Comparison of ENCODE assay signal across 8 cellular contexts in the genomic region with DNA sequence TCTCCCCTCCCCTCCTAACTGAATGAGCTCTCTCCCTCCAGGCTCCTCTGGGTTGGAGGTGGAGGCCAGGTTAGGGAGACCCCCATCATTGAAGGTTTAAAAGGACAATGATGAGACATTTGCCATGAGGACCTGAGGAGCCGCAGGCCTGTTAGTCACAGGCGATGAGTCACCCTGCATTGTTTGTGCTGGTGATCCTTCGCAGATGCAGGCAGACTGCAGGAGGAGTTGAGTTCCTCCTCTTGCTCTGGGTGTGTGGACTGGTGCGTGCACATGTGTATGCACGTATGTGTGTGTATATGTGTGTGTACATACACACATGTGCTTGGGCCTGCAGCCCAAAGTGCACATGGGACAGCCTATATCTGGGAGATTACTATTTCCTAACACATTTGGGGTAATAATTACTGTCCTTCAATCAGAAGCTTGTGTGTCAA. TPM values are rescaled to one million over a fixed set of nuclear protein-coding genes. Genes with fewer than 3 reads are reported as not detected.
DNase-seq lines count a peak whose midpoint lies in the region; ATAC-seq, FAIRE-seq and TF ChIP-seq lines count a peak whose summit lies in the region.
"Had no signal": no experiment of that assay in that cellular context is flagged by ENCODE, and none has a peak within 500 bp of the region (broad histone marks: within the 10 kb centered on the region; RNA-seq: fewer than 3 reads in every experiment).

No MANE protein-coding gene starts in this region.

- no TSS peak for BruUV-seq in endothelial cell of umbilical vein (replicated peaks; lab: Mats Ljungman, UMichigan)

- H3K36me3 ChIP-seq in HEK293 (ENCODE audit: control insufficient read depth in 2 of 2, insufficient read depth in 1 of 2, low read length in 2 of 2) = no peaks in the 10 kb centered on the region
- no peaks in the 10 kb centered on the region for H3K36me3 ChIP-seq in RWPE2 (ENCODE audit: low read depth)
- H3K36me3 ChIP-seq in endothelial cell of umbilical vein (ENCODE audit: control insufficient read depth in 2 of 2, extremely low read depth in 1 of 2, insufficient read depth in 2 of 2, low read length in 2 of 2) = no peaks in the 10 kb centered on the region
- no peaks in the 10 kb centered on the region for H3K36me3 ChIP-seq in naive thymus-derived CD4-positive, alpha-beta T cell (ENCODE audit: control insufficient read depth in 2 of 3, insufficient read depth in 3 of 3, low read length in 3 of 3)

- TF ChIP-seq POLR2A in endothelial cell of umbilical vein (IDR thresholded peaks at IDR 0.05; ENCODE audit: low read depth, low read length) = no peak

- no peaks in the 10 kb centered on the region for H3K9me1 ChIP-seq in endothelial cell of umbilical vein (replicated peaks; ENCODE audit: control insufficient read depth, extremely low read depth, insufficient read depth, low read length)

- no peak overlapping the region for H3K4me2 ChIP-seq in endothelial cell of umbilical vein (ENCODE audit: insufficient read depth, low read length)

- H3K9me3 Mint-ChIP-seq in naive thymus-derived CD4-positive, alpha-beta T cell = no peaks in the 10 kb centered on the region

- CTCF ChIA-PET in HEK293 (lab: Yijun Ruan, JAX) (interaction anchor here (1.0 to 1.8 kb wide), 5 partner anchors 51 to 216 kb away, joined by 3 to 11 read pairs (median 4); no protein-coding TSS in a partner anchor), endothelial cell of umbilical vein (lab: Charles Lee) (interaction anchor here (0.7 to 2.0 kb wide), 12 partner anchors 16 to 461 kb away, joined by 3 to 6 read pairs (median 4); no protein-coding TSS in a partner anchor)
- CTCF ChIA-PET in naive thymus-derived CD4-positive, alpha-beta T cell (lab: Charles Lee) = no interaction called here

- H3K27ac ChIP-seq in HEK293 (ENCODE audit: extremely low read depth, low read depth, low read length) = no peak overlapping the region
- H3K27ac ChIP-seq in RWPE2 (ENCODE audit: poor library complexity, severe bottlenecking) = peak overlapping the region; percentile 58
- peak overlapping the region; percentile 44 for H3K27ac ChIP-seq in endothelial cell of umbilical vein (ENCODE audit: insufficient read depth, low read depth, low read length)
- no peak overlapping the region for H3K27ac ChIP-seq in naive thymus-derived CD4-positive, alpha-beta T cell (ENCODE audit: low read depth, low read length)
- H3K27ac ChIP-seq: SK-N-MC had no signal

- TF ChIP-seq CTCF in HEK293 (tag by site-specific recombination; IDR thresholded peaks at IDR 0.05) = no peak
- no peak for TF ChIP-seq CTCF in RWPE2 (IDR thresholded peaks at IDR 0.05; ENCODE audit: poor library complexity, severe bottlenecking)
- no peak for TF ChIP-seq CTCF in endothelial cell of umbilical vein (IDR thresholded peaks at IDR 0.05; ENCODE audit: extremely low read depth in 1 of 2, insufficient read depth in 1 of 2, low read depth in 1 of 2, low read length in 2 of 2)

- H3K79me2 ChIP-seq in endothelial cell of umbilical vein (ENCODE audit: control insufficient read depth, insufficient read depth, low read length) = no peaks in the 10 kb centered on the region

- peak; percentile 90 for DNase-seq in RWPE2 (ENCODE audit: low spot score)
- DNase-seq in endothelial cell of umbilical vein (ENCODE audit: low read depth, low spot score) = peak; percentile 94
- peak in 1 of 9 donors; percentile 36 for DNase-seq in naive thymus-derived CD4-positive, alpha-beta T cell
- DNase-seq in urothelium cell line (ENCODE audit: low spot score) = peak; percentile 96
- DNase-seq in RPMI8226 = no peak
- no peak for DNase-seq in NCI-H345 treated with DMSO at 0.1 percent for 48 hours (lab: John Stamatoyannopoulos, UW; ENCODE audit: unreplicated experiment)

- FAIRE-seq in endothelial cell of umbilical vein (lab: Jason Lieb, UNC) (peak; percentile 95), urothelium cell line (lab: Jason Lieb, UNC) (peak; percentile 52)

- H3K4me1 ChIP-seq in HEK293 (ENCODE audit: control insufficient read depth, insufficient read depth, low read length) = peaks cover 10% of the 10 kb centered on the region
- H3K4me1 ChIP-seq in RWPE2 (ENCODE audit: insufficient read depth, poor library complexity, severe bottlenecking) = peaks cover 12% of the 10 kb centered on the region
- peaks cover 18% of the 10 kb centered on the region for H3K4me1 ChIP-seq in endothelial cell of umbilical vein (ENCODE audit: control insufficient read depth, extremely low read depth, insufficient read depth, low read length)
- no peaks in the 10 kb centered on the region for H3K4me1 ChIP-seq in naive thymus-derived CD4-positive, alpha-beta T cell (ENCODE audit: control insufficient read depth in 2 of 2, insufficient read depth in 2 of 2, low read length in 2 of 2)

- no peaks in the 10 kb centered on the region for H3K36me3 Mint-ChIP-seq in naive thymus-derived CD4-positive, alpha-beta T cell

- no peaks in the 10 kb centered on the region for H3K27me3 ChIP-seq in RWPE2 (ENCODE audit: insufficient read depth, poor library complexity, severe bottlenecking)
- H3K27me3 ChIP-seq in endothelial cell of umbilical vein (ENCODE audit: control insufficient read depth in 2 of 2, insufficient read depth in 2 of 2, low read length in 2 of 2) = no peaks in the 10 kb centered on the region
- no peaks in the 10 kb centered on the region for H3K27me3 ChIP-seq in naive thymus-derived CD4-positive, alpha-beta T cell (ENCODE audit: control insufficient read depth in 2 of 2, insufficient read depth in 2 of 2, low read length in 2 of 2)

- POLR2A ChIA-PET in HEK293 (lab: Yijun Ruan, JAX) (interaction anchor here (0.6 to 1.0 kb wide), 2 partner anchors 75 to 294 kb away, joined by 3 read pairs; no protein-coding TSS in a partner anchor), endothelial cell of umbilical vein (lab: Charles Lee) (no interaction called here)
- POLR2A ChIA-PET in naive thymus-derived CD4-positive, alpha-beta T cell (lab: Charles Lee) = no interaction called here

- H3K9ac ChIP-seq in endothelial cell of umbilical vein (replicated peaks; ENCODE audit: extremely low read depth, insufficient read depth, low read length) = no peak overlapping the region

- H4K20me1 ChIP-seq in endothelial cell of umbilical vein (replicated peaks; ENCODE audit: control insufficient read depth, extremely low read depth, insufficient read depth, low read length) = no peaks in the 10 kb centered on the region

- H3K27ac Mint-ChIP-seq in naive thymus-derived CD4-positive, alpha-beta T cell = no peak overlapping the region

- H3K4me3 ChIP-seq in HEK293 (ENCODE audit: low read depth, low read length) (no peak overlapping the region), RWPE2 (ENCODE audit: severe bottlenecking) (no peak overlapping the region), endothelial cell of umbilical vein (replicated peaks in 1 of 3; ENCODE audit: insufficient read depth in 1 of 3, low read depth in 1 of 3, low read length in 3 of 3) (no peak overlapping the region)
- no peak overlapping the region for H3K4me3 ChIP-seq in naive thymus-derived CD4-positive, alpha-beta T cell (ENCODE audit: low read length)
- H3K4me3 ChIP-seq: SK-N-MC had no signal

- dilution Hi-C loops in endothelial cell of umbilical vein (cut with MboI; ENCODE audit: extremely low pct_ligation_motif_present, low sequenced_read_pairs) = no loop called here

- peaks cover 0 to 11% (median 0%) of the 10 kb centered on the region in 5 donors for H3K27me3 Mint-ChIP-seq in naive thymus-derived CD4-positive, alpha-beta T cell

- intact Hi-C loops in endothelial cell of umbilical vein (cut with micrococcal nuclease) = loop anchor here (2.0 to 10.0 kb wide), 3 partner anchors 19 to 879 kb away; no protein-coding TSS in a partner anchor
- intact Hi-C loops in naive thymus-derived CD4-positive, alpha-beta T cell (cut with micrococcal nuclease) = no loop called here

- H2AFZ ChIP-seq in endothelial cell of umbilical vein (ENCODE audit: low read depth, low read length) = peak overlapping the region; percentile 11

- no peak overlapping the region for H3K4me3 Mint-ChIP-seq in naive thymus-derived CD4-positive, alpha-beta T cell

- no peaks in the 10 kb centered on the region for H3K4me1 Mint-ChIP-seq in naive thymus-derived CD4-positive, alpha-beta T cell

- H3K9me3 ChIP-seq in HEK293 (ENCODE audit: control insufficient read depth, insufficient read depth, low read depth, low read length) = no peaks in the 10 kb centered on the region
- H3K9me3 ChIP-seq in RWPE2 (ENCODE audit: severe bottlenecking) = no peaks in the 10 kb centered on the region
- H3K9me3 ChIP-seq in endothelial cell of umbilical vein (replicated peaks; ENCODE audit: control insufficient read depth, insufficient read depth, low read length) = no peaks in the 10 kb centered on the region
- no peaks in the 10 kb centered on the region for H3K9me3 ChIP-seq in naive thymus-derived CD4-positive, alpha-beta T cell (ENCODE audit: control insufficient read depth in 2 of 3, low read length in 3 of 3)

- ATAC-seq in RWPE2 (ENCODE audit: low read depth) = peak; percentile 95
- ATAC-seq in naive thymus-derived CD4-positive, alpha-beta T cell = peak; percentile 58

TF ChIP-seq in HEK293, 187 proteins besides CTCF, POLR2A, EP300 and RAD21 (continues in another document):
- peak; percentile 67; the same call in 1 of the 2 replicates for TF ChIP-seq ZNF600 (tag by site-specific recombination; IDR thresholded peaks at IDR 0.05)

TF ChIP-seq in endothelial cell of umbilical vein, 7 proteins besides CTCF, POLR2A, EP300 and RAD21 (continues in another document):
- TF ChIP-seq JUN (IDR thresholded peaks at IDR 0.05; ENCODE audit: borderline replicate concordance, insufficient read depth, insufficient read length, low read depth) (peak; percentile 99), MYC (IDR thresholded peaks at IDR 0.05; ENCODE audit: low read depth, low read length) (peak; percentile 37), EZH2 (IDR thresholded peaks at IDR 0.05; ENCODE audit: borderline replicate concordance, low read depth, low read length, severe bottlenecking) (no peak), POLR2AphosphoS5 (IDR thresholded peaks at IDR 0.05; ENCODE audit: insufficient read depth, low read depth, low read length) (peak; percentile 68)
- TF ChIP-seq, protein P1, sequence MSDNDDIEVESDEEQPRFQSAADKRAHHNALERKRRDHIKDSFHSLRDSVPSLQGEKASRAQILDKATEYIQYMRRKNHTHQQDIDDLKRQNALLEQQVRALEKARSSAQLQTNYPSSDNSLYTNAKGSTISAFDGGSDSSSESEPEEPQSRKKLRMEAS (IDR thresholded peaks at IDR 0.05; ENCODE audit: insufficient read depth, insufficient read length) = peak; percentile 27

RNA-seq across cellular contexts. Expression of a gene that starts 42.0 kb away (rescaled TPM):
- total RNA-seq in endothelial cell of umbilical vein = 138 and 141 TPM in 2 replicates
- 70.7 and 74.8 TPM in 2 replicates for polyA plus RNA-seq in endothelial cell of umbilical vein
- polyA plus RNA-seq in endothelial cell of umbilical vein (2011; cell fraction: cytosol; rRNA removed) = 80.5 and 82.9 TPM in 2 replicates
- polyA plus RNA-seq in endothelial cell of umbilical vein (2011; cell fraction: nucleus; rRNA removed) = 41.9 and 57.1 TPM in 2 replicates
- polyA plus RNA-seq in endothelial cell of umbilical vein (2012) = 127 and 230 TPM in 2 replicates
- 116 and 130 TPM in 2 replicates for polyA minus RNA-seq in endothelial cell of umbilical vein
- 46.8 TPM for polyA minus RNA-seq in endothelial cell of umbilical vein (2011; cell fraction: cytosol; rRNA and poly(A)+ RNA removed)
- polyA minus RNA-seq in endothelial cell of umbilical vein (2011; cell fraction: nucleus; rRNA and poly(A)+ RNA removed) = 43.1 and 55.2 TPM in 2 replicates
- total RNA-seq in naive thymus-derived CD4-positive, alpha-beta T cell = 10 to 100 TPM; 28.4 to 50.4 (median 47.6) TPM
- 10 to 100 TPM; 28.8 to 32.2 TPM for polyA plus RNA-seq in naive thymus-derived CD4-positive, alpha-beta T cell

Comparison
In these comparisons a context has a peak if more than half of its experiments do, and no peak if none do; other contexts are left out.
1. H3K27ac ChIP-seq: peak in RWPE2 (single experiment) and endothelial cell of umbilical vein (single experiment); none in HEK293 (single experiment) and naive thymus-derived CD4-positive, alpha-beta T cell (single experiment).
2. DNase-seq: peak in RWPE2 (single experiment), endothelial cell of umbilical vein (single experiment) and urothelium cell line (single experiment); none in RPMI8226 (single experiment) and NCI-H345 treated with DMSO at 0.1 percent for 48 hours (single experiment).